In genomic region chr3:72418856-72419255, GRCh38 we compare ENCODE assay signal across 1 cellular context.
TF ChIP-seq lines count a peak whose summit lies in the region.

No MANE protein-coding gene starts in this region.

TF ChIP-seq in H1, 55 proteins besides CTCF, POLR2A, EP300 and RAD21:
- TF ChIP-seq RXRA (IDR thresholded peaks at IDR 0.05; ENCODE audit: insufficient read depth, low read depth, low read length) (no peak), NANOG (IDR thresholded peaks at IDR 0.05; ENCODE audit: insufficient read depth, low read depth, low read length, poor library complexity, severe bottlenecking) (no peak), ZNF274 (IDR thresholded peaks at IDR 0.05; ENCODE audit: borderline replicate concordance, extremely low read depth, low read length) (no peak), CEBPB (IDR thresholded peaks at IDR 0.05; ENCODE audit: low read depth, low read length) (no peak), CTBP2 (IDR thresholded peaks at IDR 0.05; ENCODE audit: borderline replicate concordance, insufficient read depth, insufficient read length, low read length) (no peak), MAFK (IDR thresholded peaks at IDR 0.05; ENCODE audit: low read depth, low read length) (no peak), TBP (IDR thresholded peaks at IDR 0.05; ENCODE audit: low read depth, low read length) (no peak), SP1 (IDR thresholded peaks at IDR 0.05; ENCODE audit: low read depth, low read length) (no peak), FOSL1 (IDR thresholded peaks at IDR 0.05; ENCODE audit: insufficient read depth, low read depth, low read length) (no peak), EGR1 (IDR thresholded peaks at IDR 0.05; ENCODE audit: borderline replicate concordance, low read depth, low read length) (no peak), ATF2 (IDR thresholded peaks at IDR 0.05; ENCODE audit: low read length) (no peak), PHF8 (conservative IDR thresholded peaks at IDR 0.05; ENCODE audit: low read depth, low read length) (no peak), SP4 (IDR thresholded peaks at IDR 0.05; ENCODE audit: low read length) (no peak), SP2 (IDR thresholded peaks at IDR 0.05; ENCODE audit: low read length) (no peak), EZH2 (IDR thresholded peaks at IDR 0.05; ENCODE audit: low read depth, low read length, severe bottlenecking) (no peak), E2F6 (IDR thresholded peaks at IDR 0.05) (no peak), POLR2AphosphoS5 (IDR thresholded peaks at IDR 0.05; ENCODE audit: low read depth, low read length) (no peak), SIX5 (IDR thresholded peaks at IDR 0.05; ENCODE audit: low read depth, low read length) (no peak)
